Comparison of ENCODE assay signal across 1 cellular context in genomic region chr4:42361475-42361874, GRCh38.
TF ChIP-seq lines count a peak whose summit lies in the region.

No MANE protein-coding gene starts in this region.

TF ChIP-seq in IMR-90, 13 proteins besides CTCF, POLR2A, EP300 and RAD21 (continued from another document):
- TF ChIP-seq ELK1 (IDR thresholded peaks at IDR 0.05; ENCODE audit: borderline replicate concordance, low read depth, low read length) (no peak), MAFK (IDR thresholded peaks at IDR 0.05; ENCODE audit: low read depth, low read length) (no peak), USF2 (IDR thresholded peaks at IDR 0.05; ENCODE audit: low read depth, low read length) (no peak), CEBPB (IDR thresholded peaks at IDR 0.05; ENCODE audit: low read depth, low read length) (no peak), CHD1 (IDR thresholded peaks at IDR 0.05; ENCODE audit: low read depth, low read length) (no peak)
